In genomic region chr13:102055116-102055515, GRCh38 we compare ENCODE assay signal across 21 cellular contexts.
DNase-seq lines count a peak whose midpoint lies in the region; ATAC-seq and TF ChIP-seq lines count a peak whose summit lies in the region.
"Had no signal": no experiment of that assay in that cellular context is flagged by ENCODE, and none has a peak within 500 bp of the region (broad histone marks: within the 10 kb centered on the region; RNA-seq: fewer than 3 reads in every experiment).

No MANE protein-coding gene starts in this region.

- no peaks in the 10 kb centered on the region for H3K9me2 ChIP-seq in neural cell (ENCODE audit: insufficient read depth, low read length)

- no peaks in the 10 kb centered on the region for H3K27me3 ChIP-seq in neural cell (ENCODE audit: insufficient read depth, low read depth, low read length)
- H3K27me3 ChIP-seq: BE2C; BLaER1 treated with 17β-estradiol and CSF1 and Interleukin-3, amounts not matched to agents 10 nM and 100 nM had no signal

- H4K20me1 ChIP-seq in neural cell (ENCODE audit: insufficient read depth) = no peaks in the 10 kb centered on the region
- H4K20me1 ChIP-seq: BLaER1 treated with 17β-estradiol and CSF1 and Interleukin-3, amounts not matched to agents 10 nM and 100 nM had no signal

- no peak for TF ChIP-seq CTCF in 22Rv1 (IDR thresholded peaks at IDR 0.05)
- no peak for TF ChIP-seq CTCF in fibroblast of villous mesenchyme (IDR thresholded peaks at IDR 0.05; ENCODE audit: insufficient read depth, low read depth, low read length)
- TF ChIP-seq CTCF in neural cell (IDR thresholded peaks at IDR 0.05; ENCODE audit: poor library complexity, severe bottlenecking) = no peak

- TF ChIP-seq RAD21 in neural cell (conservative IDR thresholded peaks at IDR 0.05) = no peak

- ATAC-seq in HG03342 (IDR thresholded peaks at IDR 0.05; ENCODE audit: unreplicated experiment) = no peak
- no peak for ATAC-seq in HG02678 (IDR thresholded peaks at IDR 0.05; ENCODE audit: unreplicated experiment)
- ATAC-seq: A549 had no signal

- H3K4me2 ChIP-seq in neural cell (ENCODE audit: low read length) = no peak overlapping the region
- H3K4me2 ChIP-seq: A549; BLaER1 treated with 17β-estradiol and CSF1 and Interleukin-3, amounts not matched to agents 10 nM and 100 nM had no signal

- peaks cover 11% of the 10 kb centered on the region for H3K9me3 ChIP-seq in neural cell (ENCODE audit: low read length)
- H3K9me3 ChIP-seq: A549, BE2C, HAP-1 had no signal

- no peaks in the 10 kb centered on the region for H3K36me3 ChIP-seq in neural cell (ENCODE audit: insufficient read depth, low read length)
- H3K36me3 ChIP-seq: BE2C; BLaER1 treated with 17β-estradiol and CSF1 and Interleukin-3, amounts not matched to agents 10 nM and 100 nM; HAP-1 had no signal

- TF ChIP-seq EP300 in neural cell (conservative IDR thresholded peaks at IDR 0.05; ENCODE audit: poor library complexity, severe bottlenecking) = no peak

- H3K27ac ChIP-seq in 22Rv1 (peak overlapping the region; percentile 41), neural cell (ENCODE audit: low read length) (peak overlapping the region; percentile 72)
- H3K27ac ChIP-seq: A549; BLaER1 treated with 17β-estradiol and CSF1 and Interleukin-3, amounts not matched to agents 10 nM and 100 nM had no signal

- H3K79me2 ChIP-seq in neural cell (replicated peaks; ENCODE audit: insufficient read depth, low read length) = no peaks in the 10 kb centered on the region

- H3F3A ChIP-seq in neural cell (ENCODE audit: insufficient read depth, low read length, poor library complexity, severe bottlenecking) = peaks cover 4% of the 10 kb centered on the region

- H2AFZ ChIP-seq in neural cell (ENCODE audit: low read depth, low read length) = no peak overlapping the region

- peak; percentile 1 for DNase-seq in fibroblast of villous mesenchyme (ENCODE audit: low read depth)
- DNase-seq in MV-4-11 (lab: John Stamatoyannopoulos, UW) = no peak
- DNase-seq: 8988T; ACHN; AML-193; BE2C; Calu3; CD4-positive, alpha-beta T cell; CD8-positive, alpha-beta memory T cell; DMS53; DMS79 treated with DMSO at 0.1 percent for 48 hours; GF-D8; GOT3; HFFc6 had no signal

- H3K9ac ChIP-seq in neural cell (ENCODE audit: low read length) = no peak overlapping the region
- H3K9ac ChIP-seq: BLaER1 treated with 17β-estradiol and CSF1 and Interleukin-3, amounts not matched to agents 10 nM and 100 nM had no signal

- H3K4me3 ChIP-seq in fibroblast of villous mesenchyme (ENCODE audit: low read depth, low read length) (no peak overlapping the region), neural cell (ENCODE audit: low read length) (no peak overlapping the region)
- H3K4me3 ChIP-seq: A549; BLaER1 treated with 17β-estradiol and CSF1 and Interleukin-3, amounts not matched to agents 10 nM and 100 nM; HAP-1 had no signal

TF ChIP-seq in neural cell, 6 proteins besides CTCF, POLR2A, EP300 and RAD21:
- TF ChIP-seq REST (IDR thresholded peaks at IDR 0.05; ENCODE audit: borderline replicate concordance) = no peak
- no peak for TF ChIP-seq SMC3 (conservative IDR thresholded peaks at IDR 0.05; ENCODE audit: poor library complexity)
- no peak for TF ChIP-seq MXI1 (conservative IDR thresholded peaks at IDR 0.05; ENCODE audit: poor library complexity, severe bottlenecking)
- TF ChIP-seq TAF1 (IDR thresholded peaks at IDR 0.05; ENCODE audit: low read depth) = no peak
- no peak for TF ChIP-seq POLR2AphosphoS5 (IDR thresholded peaks at IDR 0.05)
- TF ChIP-seq EZH2 (IDR thresholded peaks at IDR 0.05; ENCODE audit: borderline replicate concordance, insufficient read depth, low read length, poor library complexity, severe bottlenecking) = no peak
